In the genomic region with DNA sequence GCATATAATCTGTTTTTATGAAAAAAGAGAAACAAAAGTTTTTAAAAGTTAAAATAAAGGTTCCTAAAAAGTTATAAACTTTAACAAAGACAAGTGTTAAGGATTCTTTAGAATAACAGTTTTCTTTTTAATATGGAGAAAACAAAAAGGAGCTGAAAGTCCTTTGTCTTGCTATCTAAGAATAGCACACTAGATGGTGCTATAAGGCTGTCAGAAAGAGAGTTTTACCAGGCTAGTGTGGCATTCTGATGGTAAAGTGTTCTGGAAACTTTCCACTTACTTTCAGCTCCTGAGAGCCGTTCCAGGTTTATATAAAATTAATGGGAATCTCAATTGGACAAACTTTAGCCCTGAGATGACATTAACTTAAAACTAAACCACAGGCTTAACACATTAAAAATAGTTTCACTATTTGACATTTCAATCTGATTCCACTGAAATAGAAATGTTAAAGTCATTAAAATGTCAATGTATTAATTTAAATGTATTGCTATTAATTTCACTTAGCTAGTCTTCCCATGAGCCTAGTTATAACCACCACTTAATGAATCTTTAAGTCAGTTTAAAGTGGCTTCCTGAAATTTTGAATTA, we compare ENCODE assay signal across 8 cellular contexts. TPM values are rescaled to one million over a fixed set of nuclear protein-coding genes. Genes with fewer than 3 reads are reported as not detected.
DNase-seq lines count a peak whose midpoint lies in the region; ATAC-seq, FAIRE-seq and TF ChIP-seq lines count a peak whose summit lies in the region.

No MANE protein-coding gene starts in this region.

- TF ChIP-seq POLR2A in Peyer's patch (IDR thresholded peaks at IDR 0.05) (no peak), erythroblast (IDR thresholded peaks at IDR 0.05; ENCODE audit: low read length) (no peak)

- no peaks in the 10 kb centered on the region for H3K9me3 Mint-ChIP-seq in osteocyte (ENCODE audit: unreplicated experiment)

- no peak overlapping the region for H3K4me3 ChIP-seq in Peyer's patch

- no peaks in the 10 kb centered on the region for H3K36me3 Mint-ChIP-seq in osteocyte (ENCODE audit: unreplicated experiment)

- H3K9me3 ChIP-seq in Peyer's patch, result no peaks in the 10 kb centered on the region

- H3K27ac ChIP-seq in Peyer's patch, result no peak overlapping the region

- no peaks in the 10 kb centered on the region for H3K27me3 Mint-ChIP-seq in osteocyte (ENCODE audit: unreplicated experiment)

- FAIRE-seq in D721Med (lab: Jason Lieb, UNC), result no peak

- H3K36me3 ChIP-seq in Peyer's patch, result no peaks in the 10 kb centered on the region

- ATAC-seq in GM19023 (IDR thresholded peaks at IDR 0.05; ENCODE audit: unreplicated experiment) (no peak), GM18907 (IDR thresholded peaks at IDR 0.05; ENCODE audit: unreplicated experiment) (no peak)

- H3K27ac Mint-ChIP-seq in osteocyte (ENCODE audit: unreplicated experiment), result no peak overlapping the region

- no peak overlapping the region for H3K4me3 Mint-ChIP-seq in osteocyte (ENCODE audit: unreplicated experiment)

- H3K27me3 ChIP-seq in Peyer's patch, result no peaks in the 10 kb centered on the region

- DNase-seq in D721Med (ENCODE audit: insufficient read length, low spot score) (no peak), HuH-7 (ENCODE audit: low spot score) (peak; percentile 37), Peyer's patch (no peak), erythroblast (lab: John Stamatoyannopoulos, UW) (peak; percentile 71 to 85), osteocyte (ENCODE audit: extremely low spot score, unreplicated experiment) (no peak), UCSD-AML1 (lab: John Stamatoyannopoulos, UW; ENCODE audit: unreplicated experiment) (no peak)

- H3K4me1 Mint-ChIP-seq in osteocyte (ENCODE audit: unreplicated experiment), result peaks cover 26% of the 10 kb centered on the region

- peak; percentile 78 for TF ChIP-seq CTCF in D721Med (IDR thresholded peaks at IDR 0.05; ENCODE audit: insufficient read depth, missing control alignments)
- TF ChIP-seq CTCF in Peyer's patch (IDR thresholded peaks at IDR 0.05), result peak; percentile 41 to 87 (median 79)
- peak; percentile 81 for TF ChIP-seq CTCF in osteocyte (IDR thresholded peaks at IDR 0.05)

- H3K4me1 ChIP-seq in Peyer's patch, result peaks cover 0 to 13% (median 0%) of the 10 kb centered on the region in 4 donors

RNA-seq across cellular contexts. Expression of gene FBXO48, which starts 3.7 kb away (rescaled TPM):
- total RNA-seq in Peyer's patch, result 1 to 10 TPM in 3 of 4 donors, under 1 TPM in 1; 0.83 to 2.6 (median 1.4) TPM
- 0.81 and 1.0 TPM in 2 replicates for total RNA-seq in osteocyte

RNA-seq across cellular contexts. Expression of gene APLF, which starts 4.0 kb away (rescaled TPM):
- total RNA-seq in Peyer's patch, result 1 to 10 TPM in 3 of 4 donors, under 1 TPM in 1; 0.70 to 9.1 (median 2.0) TPM
- total RNA-seq in osteocyte, result 5.8 and 6.4 TPM in 2 replicates

Comparison
In these comparisons a context has a peak if more than half of its experiments do, and no peak if none do; other contexts are left out.
1. DNase-seq: peak in HuH-7 (single experiment) and erythroblast (2 of 2); none in D721Med (single experiment), Peyer's patch (0 of 3), osteocyte (single experiment) and UCSD-AML1 (single experiment).
2. Peak in every context shown above with its lines, with median percentiles within 50 percentile points of each other: CTCF ChIP-seq.